In genomic region chr7:107809179-107809578, GRCh38 we compare ENCODE assay signal across 8 cellular contexts. TPM values are rescaled to one million over a fixed set of nuclear protein-coding genes. Genes with fewer than 3 reads are reported as not detected.
"Had no signal": no experiment of that assay in that cellular context is flagged by ENCODE, and none has a peak within 500 bp of the region (broad histone marks: within the 10 kb centered on the region; RNA-seq: fewer than 3 reads in every experiment).

No MANE protein-coding gene starts in this region.

- H3K9me3 Mint-ChIP-seq: H9 had no signal

- H3K4me1 Mint-ChIP-seq: H9 had no signal

- H3K27ac ChIP-seq: GM23248 had no signal

- H3K27ac Mint-ChIP-seq: H9 had no signal

- FAIRE-seq: H54, HepG2 had no signal

- H3K9ac ChIP-seq: GM23248 had no signal

- DNase-seq: GM23248, GOT3, H9, HCEC 1CT, KBM-7 had no signal

- H3K4me3 ChIP-seq: GM23248 had no signal

- H3K4me3 Mint-ChIP-seq: H9 had no signal

- ATAC-seq: HepG2 had no signal

- H2AFZ ChIP-seq: GM23248 had no signal

RNA-seq across cellular contexts. Expression of gene SLC26A3, which starts 6.2 kb away (rescaled TPM):
- total RNA-seq: GM23248, H9, HT-29 had no signal
- polyA plus RNA-seq: GM23248 had no signal
